28 cellular contexts compared by ENCODE assay signal in the genomic region with DNA sequence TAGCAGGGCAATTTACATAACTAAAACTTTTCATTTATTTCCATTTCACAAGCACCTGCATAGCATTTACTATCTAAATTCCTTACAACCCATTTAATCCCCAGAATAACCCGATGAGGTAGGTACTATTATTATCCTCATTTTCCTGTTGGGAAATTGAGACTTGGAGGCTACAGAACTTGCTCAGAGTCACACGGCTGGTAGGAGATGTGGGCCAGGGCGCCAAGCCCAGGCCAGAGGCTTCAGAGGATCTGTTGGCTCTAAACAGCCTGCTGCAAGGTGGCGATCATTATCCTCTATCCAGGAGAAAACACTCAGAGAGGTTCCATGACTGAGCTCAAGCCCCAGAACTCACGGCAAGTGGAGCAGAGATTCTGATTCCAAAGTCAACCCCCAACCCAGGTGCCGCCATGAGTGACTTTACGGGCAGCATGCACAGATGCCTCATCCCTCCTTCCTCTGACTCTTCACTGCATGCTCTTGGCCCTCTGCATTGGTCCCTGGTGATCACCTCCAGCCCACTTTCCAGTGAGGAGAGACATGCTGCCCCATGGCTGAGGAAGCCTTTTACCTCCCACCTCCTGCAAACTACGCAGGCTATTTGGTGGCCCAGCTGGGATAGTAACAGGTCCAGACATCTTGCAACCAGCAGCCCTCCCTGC.
"Had no signal": no experiment of that assay in that cellular context is flagged by ENCODE, and none has a peak within 500 bp of the region (broad histone marks: within the 10 kb centered on the region; RNA-seq: fewer than 3 reads in every experiment).

No MANE protein-coding gene starts in this region.

- H3K27me3 ChIP-seq: brain microvascular endothelial cell, esophagus squamous epithelium, hepatocyte, right lobe of liver had no signal

- H3K27ac ChIP-seq: brain microvascular endothelial cell, esophagus squamous epithelium, hepatocyte, lower lobe of right lung, right lobe of liver, skin epidermis had no signal

- H3K4me3 ChIP-seq: esophagus squamous epithelium, hepatocyte, lower lobe of right lung, right lobe of liver, skin epidermis had no signal

- H3K4me1 ChIP-seq: esophagus squamous epithelium, lower lobe of right lung, right lobe of liver had no signal

- H3K36me3 Mint-ChIP-seq: activated CD4-positive, alpha-beta memory T cell treated with anti-CD3 and anti-CD28 coated beads for 36 hours; activated naive CD4-positive, alpha-beta T cell treated with anti-CD3 and anti-CD28 coated beads, Interleukin-2, amount 10 ng/mL, durations not matched to agents 7 days and 5 days; naive thymus-derived CD8-positive, alpha-beta T cell had no signal

- H3K27me3 Mint-ChIP-seq: activated CD4-positive, alpha-beta memory T cell treated with anti-CD3 and anti-CD28 coated beads for 36 hours; activated CD4-positive, alpha-beta T cell treated with anti-CD3 and anti-CD28 coated beads, Interleukin-2, amount 10 ng/mL, durations not matched to agents 24 days and 14 days; naive thymus-derived CD8-positive, alpha-beta T cell; stimulated activated naive CD8-positive, alpha-beta T cell treated with anti-CD3 and anti-CD28 coated beads, Interleukin-15, amount 100 ng/mL, for 72 hours had no signal

- H3K9me3 Mint-ChIP-seq: activated naive CD4-positive, alpha-beta T cell treated with anti-CD3 and anti-CD28 coated beads, Interleukin-2, amount 10 ng/mL, durations not matched to agents 7 days and 5 days; endodermal cell; naive thymus-derived CD8-positive, alpha-beta T cell; neural crest cell had no signal

- ATAC-seq: lower lobe of right lung; naive thymus-derived CD8-positive, alpha-beta T cell; right lobe of liver; stimulated activated naive CD8-positive, alpha-beta T cell treated with anti-CD3 and anti-CD28 coated beads, Interleukin-15, amount 100 ng/mL, for 72 hours; T-helper 17 cell had no signal

- H3K9me3 ChIP-seq: esophagus squamous epithelium, lower lobe of right lung, right lobe of liver had no signal

- H3K27ac Mint-ChIP-seq: activated CD4-positive, alpha-beta memory T cell treated with anti-CD3 and anti-CD28 coated beads for 36 hours; activated CD4-positive, alpha-beta T cell treated with anti-CD3 and anti-CD28 coated beads, Interleukin-2, amount 10 ng/mL, durations not matched to agents 24 days and 14 days; activated naive CD4-positive, alpha-beta T cell treated with anti-CD3 and anti-CD28 coated beads, Interleukin-2, amount 10 ng/mL, durations not matched to agents 7 days and 5 days; activated T-helper 1 cell treated with anti-CD3 and anti-CD28 coated beads, Interleukin-12 subunit alpha, Interleukin-12 subunit beta, Interleukin-2, Interleukin-4 antibody, amounts not matched to agents 30 ng/mL and 10 ng/mL and 1 ng/mL, durations not matched to agents 14 hours and 24 hours and 36 hours; endodermal cell; naive thymus-derived CD8-positive, alpha-beta T cell; T-helper 17 cell had no signal

- H3K4me3 Mint-ChIP-seq: activated CD4-positive, alpha-beta memory T cell treated with anti-CD3 and anti-CD28 coated beads for 36 hours; activated CD4-positive, alpha-beta T cell treated with anti-CD3 and anti-CD28 coated beads, Interleukin-2, amount 10 ng/mL, durations not matched to agents 24 days and 14 days; activated naive CD4-positive, alpha-beta T cell treated with anti-CD3 and anti-CD28 coated beads, Interleukin-2, amount 10 ng/mL, durations not matched to agents 7 days and 5 days; activated T-helper 1 cell treated with anti-CD3 and anti-CD28 coated beads, Interleukin-12 subunit alpha, Interleukin-12 subunit beta, Interleukin-2, Interleukin-4 antibody, amounts not matched to agents 30 ng/mL and 10 ng/mL and 1 ng/mL, durations not matched to agents 14 hours and 24 hours and 36 hours; endodermal cell; neural crest cell; stimulated activated naive CD8-positive, alpha-beta T cell treated with anti-CD3 and anti-CD28 coated beads, Interleukin-15, amount 100 ng/mL, for 72 hours; T-helper 17 cell had no signal

- H3K4me1 Mint-ChIP-seq: activated CD4-positive, alpha-beta T cell treated with anti-CD3 and anti-CD28 coated beads, Interleukin-2, amount 10 ng/mL, durations not matched to agents 24 days and 14 days; activated naive CD4-positive, alpha-beta T cell treated with anti-CD3 and anti-CD28 coated beads, Interleukin-2, amount 10 ng/mL, durations not matched to agents 7 days and 5 days; naive thymus-derived CD8-positive, alpha-beta T cell; neural crest cell had no signal

- H3K36me3 ChIP-seq: brain microvascular endothelial cell, esophagus squamous epithelium, lower lobe of right lung, right lobe of liver had no signal

- DNase-seq: activated CD4-positive, alpha-beta memory T cell treated with anti-CD3 and anti-CD28 coated beads for 36 hours; activated CD4-positive, alpha-beta T cell treated with anti-CD3 and anti-CD28 coated beads, Interleukin-2, amount 10 ng/mL, durations not matched to agents 24 days and 14 days; activated CD4-positive, CD25-positive, alpha-beta regulatory T cell treated with anti-CD3 and anti-CD28 coated beads, Interleukin-2, amount 50 U/mL, for 72 hours; activated CD8-positive, alpha-beta memory T cell treated with anti-CD3 and anti-CD28 coated beads, Interleukin-2, amount 50 U/mL, for 4 hours; activated effector memory CD4-positive, alpha-beta T cell treated with anti-CD3 and anti-CD28 coated beads, Interleukin-2, amount 50 U/mL, for 16 hours; activated naive CD4-positive, alpha-beta T cell treated with anti-CD3 and anti-CD28 coated beads, Interleukin-2, amount 10 ng/mL, durations not matched to agents 7 days and 5 days; activated T-cell treated with anti-CD3 and anti-CD28 coated beads, Interleukin-2, amount 50 U/mL, for 1 hour; amniotic stem cell; brain microvascular endothelial cell; caudate nucleus; esophagus squamous epithelium; foreskin melanocyte; kidney; lower lobe of right lung; mesenchymal stem cell; naive thymus-derived CD8-positive, alpha-beta T cell; occipital lobe; right lobe of liver; stimulated activated CD4-positive, alpha-beta T cell treated with anti-CD3 and anti-CD28 coated beads, Interleukin-12 subunit alpha, Interleukin-12 subunit beta, amount 100 ng/mL, for 4 hours; stimulated activated CD4-positive, alpha-beta T cell treated with anti-CD3 and anti-CD28 coated beads, Interleukin-4, amount 100 ng/mL, for 1 hour; stimulated activated naive CD8-positive, alpha-beta T cell treated with anti-CD3 and anti-CD28 coated beads, Interleukin-15, amount 100 ng/mL, for 72 hours; substantia nigra; T-helper 17 cell had no signal
